In genomic region chr11:3581389-3581725, GRCh38 we compare ENCODE assay signal across 1 cellular context.
A peak's percentile ranks its signal among the peaks of the same experiment; 100 is the strongest.
TF ChIP-seq lines count a peak whose summit lies in the region.

No MANE protein-coding gene starts in this region.

TF ChIP-seq in K562, 482 proteins besides CTCF, POLR2A, EP300 and RAD21:
- TF ChIP-seq YY1 (IDR thresholded peaks at IDR 0.05; ENCODE audit: borderline replicate concordance in 1 of 3, control insufficient read depth in 1 of 3, extremely low read depth in 1 of 3, insufficient read depth in 3 of 3, insufficient read length in 1 of 3, insufficient replicate concordance in 2 of 3, low read depth in 1 of 3, low read length in 2 of 3) = peak in 1 of 3 experiments; percentile 2
